Comparison of ENCODE assay signal across 1 cellular context in the genomic region with DNA sequence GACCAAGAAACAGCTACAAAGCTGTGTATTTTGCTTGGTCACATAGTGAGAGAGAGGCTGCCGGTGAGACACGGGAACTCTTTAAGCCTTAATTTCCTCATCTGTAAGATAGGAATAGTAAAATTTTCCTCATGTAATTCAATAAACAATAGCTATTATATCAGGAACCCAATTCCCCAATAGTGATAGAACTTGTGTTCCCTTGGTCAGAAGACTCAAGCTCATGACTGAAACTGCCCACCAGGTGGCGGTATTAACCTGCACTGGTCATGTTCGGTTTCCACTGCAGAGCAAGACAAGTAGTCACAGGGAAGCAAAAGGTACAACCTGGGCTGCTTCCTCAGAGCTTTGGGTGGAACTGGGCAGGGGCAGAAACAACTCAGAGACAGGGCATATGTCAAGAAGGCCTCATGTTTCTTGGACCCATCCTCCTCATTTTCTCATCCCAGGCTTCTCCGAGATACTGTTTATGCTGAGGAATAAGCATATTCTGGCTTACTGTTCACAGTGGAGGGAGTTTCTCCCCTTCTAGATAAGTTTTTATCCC.
TF ChIP-seq lines count a peak whose summit lies in the region.

No MANE protein-coding gene starts in this region.

TF ChIP-seq in K562, 482 proteins besides CTCF, POLR2A, EP300 and RAD21 (continued from another document):
- no peak for TF ChIP-seq MTA1 (IDR thresholded peaks at IDR 0.05; ENCODE audit: borderline replicate concordance)
- TF ChIP-seq, protein P1, sequence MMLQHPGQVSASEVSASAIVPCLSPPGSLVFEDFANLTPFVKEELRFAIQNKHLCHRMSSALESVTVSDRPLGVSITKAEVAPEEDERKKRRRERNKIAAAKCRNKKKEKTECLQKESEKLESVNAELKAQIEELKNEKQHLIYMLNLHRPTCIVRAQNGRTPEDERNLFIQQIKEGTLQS (IDR thresholded peaks at IDR 0.05), result no peak
- TF ChIP-seq, protein P1 (CRISPR knock-in tag; conservative IDR thresholded peaks at IDR 0.05), result peak; percentile 61; the same call in 1 of the 2 replicates
- no peak for TF ChIP-seq NR4A1 (CRISPR knock-in tag; IDR thresholded peaks at IDR 0.05)
- TF ChIP-seq NR4A1 (tag; IDR thresholded peaks at IDR 0.05), result no peak
- TF ChIP-seq SRSF3 (IDR thresholded peaks at IDR 0.05; ENCODE audit: insufficient read depth, low read length), result no peak
- no peak for TF ChIP-seq ZSCAN29 (IDR thresholded peaks at IDR 0.05)
- no peak for TF ChIP-seq PHTF2 (CRISPR knock-in tag; IDR thresholded peaks at IDR 0.05)
- TF ChIP-seq ZNF707 (CRISPR knock-in tag; conservative IDR thresholded peaks at IDR 0.05), result no peak
